Comparison of ENCODE assay signal across 14 cellular contexts in the genomic region with DNA sequence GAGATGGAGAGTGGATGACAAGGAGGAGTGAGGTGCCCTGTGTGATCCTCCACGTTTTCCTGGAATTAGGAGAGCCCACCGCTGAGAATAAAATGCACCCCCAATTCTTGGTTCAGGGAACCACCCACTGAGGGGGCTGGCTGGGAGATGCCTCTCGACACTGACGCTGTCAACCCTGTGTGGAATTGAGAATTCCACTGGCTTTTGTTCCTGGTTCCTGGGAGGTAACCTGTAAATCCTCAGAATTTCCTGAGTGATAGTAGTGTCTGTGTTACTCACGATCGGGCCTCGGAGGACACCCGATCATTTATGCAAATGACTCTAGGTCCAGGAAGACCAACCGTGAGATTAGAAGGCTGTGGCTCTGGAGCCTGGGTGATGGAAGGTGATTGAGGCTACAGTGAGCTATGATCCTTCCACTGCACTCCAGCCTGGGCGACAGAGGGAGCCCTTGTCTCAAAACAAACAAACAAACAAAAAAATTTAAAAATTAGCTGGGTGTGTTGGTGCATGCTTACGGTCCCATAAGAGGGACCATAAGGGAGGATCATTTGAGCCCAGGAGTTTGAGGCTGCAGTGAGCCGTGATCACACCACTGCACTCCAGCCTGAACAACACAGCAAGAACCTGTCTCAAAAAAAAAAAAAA. TPM values are rescaled to one million over a fixed set of nuclear protein-coding genes. Genes with fewer than 3 reads are reported as not detected.
DNase-seq lines count a peak whose midpoint lies in the region; ATAC-seq and TF ChIP-seq lines count a peak whose summit lies in the region.
"Had no signal": no experiment of that assay in that cellular context is flagged by ENCODE, and none has a peak within 500 bp of the region (broad histone marks: within the 10 kb centered on the region; RNA-seq: fewer than 3 reads in every experiment).

No MANE protein-coding gene starts in this region.

- no peak overlapping the region for H3K4me3 ChIP-seq in BE2C (ENCODE audit: low read depth, low read length)
- H3K4me3 ChIP-seq in adrenal gland, result no peak overlapping the region

- H3K4me3 Mint-ChIP-seq in H9, result no peak overlapping the region; a peak in 1 of 5 replicates
- H3K4me3 Mint-ChIP-seq: activated T-helper 1 cell treated with anti-CD3 and anti-CD28 coated beads, Interleukin-12 subunit alpha, Interleukin-12 subunit beta, Interleukin-2, Interleukin-4 antibody, amounts not matched to agents 30 ng/mL and 10 ng/mL and 1 ng/mL, durations not matched to agents 14 hours and 24 hours and 36 hours had no signal

- intact Hi-C loops in adrenal gland (cut with DNase I), result no loop called here

- H3K79me1 ChIP-seq in H9 (ENCODE audit: insufficient read depth, low read depth, low read length, poor library complexity, severe bottlenecking), result no peaks in the 10 kb centered on the region

- no peak overlapping the region for H3K23ac ChIP-seq in H9 (ENCODE audit: insufficient read length, low read depth, low read length)

- H2BK5ac ChIP-seq in H9 (ENCODE audit: insufficient read length, low read length), result no peak overlapping the region

- no peaks in the 10 kb centered on the region for H3K36me3 ChIP-seq in BE2C
- no peaks in the 10 kb centered on the region for H3K36me3 ChIP-seq in adrenal gland (replicated peaks in 1 of 2)

- no peak overlapping the region for H3K9ac ChIP-seq in H9 (ENCODE audit: extremely low read depth, insufficient read length, low read length)

- no peak overlapping the region for H3K4ac ChIP-seq in H9 (ENCODE audit: low read depth, low read length)

- no peaks in the 10 kb centered on the region for H3K79me2 ChIP-seq in H9 (ENCODE audit: insufficient read depth, low read length)

- no peaks in the 10 kb centered on the region; the same call in 1 of the 2 replicates for H3K27me3 Mint-ChIP-seq in H9 (ENCODE audit: low read depth)

- no peak overlapping the region for H2AK5ac ChIP-seq in H9 (ENCODE audit: insufficient read length, low read length)

- H3K36me3 Mint-ChIP-seq in H9 (ENCODE audit: insufficient read depth in 1 of 3, low read depth in 3 of 3), result no peaks in the 10 kb centered on the region

- no peak overlapping the region for H3T11ph ChIP-seq in H9 (ENCODE audit: low read length)

- no peak overlapping the region for H2BK12ac ChIP-seq in H9 (ENCODE audit: insufficient read length, low read depth, low read length)

- DNase-seq in BE2C (no peak), H9 (peak; percentile 60), adrenal gland (peak in 1 of 7 donors; percentile 16), kidney tubule cell (ENCODE audit: low spot score) (peak; percentile 31), occipital lobe (lab: John Stamatoyannopoulos, UW) (no peak), NCI-H2227 treated with DMSO at 0.1 percent for 48 hours (lab: John Stamatoyannopoulos, UW) (no peak)
- DNase-seq in activated naive CD4-positive, alpha-beta T cell treated with Interleukin-2 at 50 U/mL for 16 hours, result no peak
- DNase-seq: C1 segment of cervical spinal cord; central memory CD4-positive, alpha-beta T cell; midbrain; NCI-H1694 treated with DMSO at 0.1 percent for 48 hours; small intestine had no signal

- no peak overlapping the region for H2BK120ac ChIP-seq in H9 (ENCODE audit: low read depth, low read length, poor library complexity, severe bottlenecking)

- TF ChIP-seq CTCF in BE2C (IDR thresholded peaks at IDR 0.05; ENCODE audit: low read depth, low read length) (peak; percentile 26; the same call in 1 of the 2 replicates), H9 (conservative IDR thresholded peaks at IDR 0.05) (peak; percentile 58), adrenal gland (IDR thresholded peaks at IDR 0.05) (peak; percentile 9 to 44 (median 26))

- no peak for ATAC-seq in GM18519 (IDR thresholded peaks at IDR 0.05; ENCODE audit: low FRiP score, unreplicated experiment)

- no peak overlapping the region for H4K8ac ChIP-seq in H9 (replicated peaks; ENCODE audit: insufficient read length, low read depth, low read length)

- no peaks in the 10 kb centered on the region for H3K23me2 ChIP-seq in H9 (ENCODE audit: insufficient read length, low read depth, low read length, poor library complexity, severe bottlenecking)

- no peak overlapping the region for H3K4me2 ChIP-seq in H9 (ENCODE audit: insufficient read depth, insufficient read length, low read length)

- H2BK20ac ChIP-seq in H9 (ENCODE audit: low read depth, low read length, poor library complexity, severe bottlenecking), result no peak overlapping the region

- H4K91ac ChIP-seq in H9 (ENCODE audit: insufficient read length, low read depth, low read length), result no peak overlapping the region

- H3K27me3 ChIP-seq in BE2C (no peaks in the 10 kb centered on the region), H9 (ENCODE audit: insufficient read depth, low read length) (no peaks in the 10 kb centered on the region), adrenal gland (no peaks in the 10 kb centered on the region)

- H3K9me3 ChIP-seq in BE2C (no peaks in the 10 kb centered on the region), H9 (ENCODE audit: control insufficient read depth, low read depth, low read length) (no peaks in the 10 kb centered on the region), adrenal gland (replicated peaks in 1 of 3) (no peaks in the 10 kb centered on the region)

- H3K4me1 ChIP-seq in BE2C, result peaks cover 10% of the 10 kb centered on the region
- H3K4me1 ChIP-seq in H9 (ENCODE audit: insufficient read depth, low read length), result peaks cover 5% of the 10 kb centered on the region; the same call in 1 of the 2 replicates
- peaks cover 0 to 8% of the 10 kb centered on the region in 2 donors for H3K4me1 ChIP-seq in adrenal gland (replicated peaks in 1 of 2)

- no peak overlapping the region for H3K27ac ChIP-seq in H9 (ENCODE audit: insufficient read length, low read depth, low read length)
- no peak overlapping the region for H3K27ac ChIP-seq in adrenal gland

- no peak overlapping the region for H3K18ac ChIP-seq in H9 (ENCODE audit: insufficient read length, low read depth, low read length)

- no peak overlapping the region for H2BK15ac ChIP-seq in H9 (ENCODE audit: low read depth, low read length)

- WGBS in H9 (ENCODE audit: extremely low coverage, insufficient read length, low lambda C conversion rate), result no CpG with 5 or more reads among the region's 12 CpGs
- WGBS in adrenal gland, 4 donors, result 41 to 55% (median 46%) methylated on average over 12 of the region's 12 CpGs

- no peak overlapping the region for H4K5ac ChIP-seq in H9 (ENCODE audit: insufficient read length, low read depth, low read length)

- H4K20me1 ChIP-seq in H9 (ENCODE audit: control insufficient read depth, insufficient read depth, insufficient read length), result no peaks in the 10 kb centered on the region

- H3K27ac Mint-ChIP-seq in H9, result no peak overlapping the region
- H3K27ac Mint-ChIP-seq: activated T-helper 1 cell treated with anti-CD3 and anti-CD28 coated beads, Interleukin-12 subunit alpha, Interleukin-12 subunit beta, Interleukin-2, Interleukin-4 antibody, amounts not matched to agents 30 ng/mL and 10 ng/mL and 1 ng/mL, durations not matched to agents 14 hours and 24 hours and 36 hours had no signal

- no peak overlapping the region for H3K14ac ChIP-seq in H9 (ENCODE audit: insufficient read depth, low read length)

- H3K9me3 Mint-ChIP-seq in H9, result no peaks in the 10 kb centered on the region; a peak in 1 of 5 replicates
- H3K9me3 Mint-ChIP-seq: activated T-helper 1 cell treated with anti-CD3 and anti-CD28 coated beads, Interleukin-12 subunit alpha, Interleukin-12 subunit beta, Interleukin-2, Interleukin-4 antibody, amounts not matched to agents 30 ng/mL and 10 ng/mL and 1 ng/mL, durations not matched to agents 14 hours and 24 hours and 36 hours had no signal

- TF ChIP-seq POLR2A in adrenal gland (IDR thresholded peaks at IDR 0.05), result no peak

- no peak overlapping the region for H3K56ac ChIP-seq in H9 (ENCODE audit: insufficient read length, low read depth, low read length)

- peaks cover 20 to 37% of the 10 kb centered on the region in 2 experiments for H3K4me1 Mint-ChIP-seq in H9

- no peak overlapping the region for H2AFZ ChIP-seq in H9 (ENCODE audit: low read length)

RNA-seq across cellular contexts. Expression of a gene that starts 11.7 kb away (rescaled TPM):
- 67.5 TPM for polyA plus RNA-seq in BE2C (2012; ENCODE audit: insufficient read depth, insufficient read length, low read depth)
- 38.4 and 40.2 TPM in 2 replicates for total RNA-seq in H9 (2021)
- 10 to 100 TPM; 33.0 to 79.3 (median 53.5) TPM for total RNA-seq in adrenal gland
- 10 to 100 TPM; 26.0 to 42.7 (median 37.1) TPM for polyA plus RNA-seq in adrenal gland
- 44.6 TPM for total RNA-seq in occipital lobe

RNA-seq across cellular contexts. Expression of a gene that starts 19.0 kb away (rescaled TPM):
- 14.1 TPM for polyA plus RNA-seq in BE2C (2012; ENCODE audit: insufficient read depth, insufficient read length, low read depth)
- total RNA-seq in H9 (2021) (1.4 and 1.8 TPM in 2 replicates), adrenal gland (10 to 100 TPM in 2 of 8 donors, 1 to 10 TPM in 6; 1.8 to 15.3 (median 4.7) TPM), occipital lobe (0.78 TPM)
- polyA plus RNA-seq in adrenal gland, result 10 to 100 TPM in 2 of 3 donors, under 1 TPM in 1; 0.53 to 14.0 (median 10.3) TPM

RNA-seq across cellular contexts. Expression of a gene that starts 57.3 kb away (rescaled TPM):
- polyA plus RNA-seq in BE2C (2012; ENCODE audit: insufficient read depth, insufficient read length, low read depth), result 4.7 TPM
- total RNA-seq in H9 (2021), result 2.2 and 3.2 TPM in 2 replicates
- 1 to 10 TPM in 5 of 8 donors, under 1 TPM in 3; 0.12 to 3.3 (median 1.2) TPM for total RNA-seq in adrenal gland
- 10 to 100 TPM in 1 of 3 donors, 1 to 10 TPM in 1, under 1 TPM in 1; 0.09 to 14.2 (median 4.8) TPM for polyA plus RNA-seq in adrenal gland
- 6.1 TPM for total RNA-seq in occipital lobe

Comparison
In these comparisons a context has a peak if more than half of its experiments do, and no peak if none do; other contexts are left out.
1. DNase-seq: peak in H9 (single experiment) and kidney tubule cell (single experiment); none in BE2C (single experiment), occipital lobe (single experiment), NCI-H2227 treated with DMSO at 0.1 percent for 48 hours (single experiment) and activated naive CD4-positive, alpha-beta T cell treated with Interleukin-2 at 50 U/mL for 16 hours (single experiment).
2. Peak in every context shown above with its lines, with median percentiles within 50 percentile points of each other: CTCF ChIP-seq.